In the genomic region with DNA sequence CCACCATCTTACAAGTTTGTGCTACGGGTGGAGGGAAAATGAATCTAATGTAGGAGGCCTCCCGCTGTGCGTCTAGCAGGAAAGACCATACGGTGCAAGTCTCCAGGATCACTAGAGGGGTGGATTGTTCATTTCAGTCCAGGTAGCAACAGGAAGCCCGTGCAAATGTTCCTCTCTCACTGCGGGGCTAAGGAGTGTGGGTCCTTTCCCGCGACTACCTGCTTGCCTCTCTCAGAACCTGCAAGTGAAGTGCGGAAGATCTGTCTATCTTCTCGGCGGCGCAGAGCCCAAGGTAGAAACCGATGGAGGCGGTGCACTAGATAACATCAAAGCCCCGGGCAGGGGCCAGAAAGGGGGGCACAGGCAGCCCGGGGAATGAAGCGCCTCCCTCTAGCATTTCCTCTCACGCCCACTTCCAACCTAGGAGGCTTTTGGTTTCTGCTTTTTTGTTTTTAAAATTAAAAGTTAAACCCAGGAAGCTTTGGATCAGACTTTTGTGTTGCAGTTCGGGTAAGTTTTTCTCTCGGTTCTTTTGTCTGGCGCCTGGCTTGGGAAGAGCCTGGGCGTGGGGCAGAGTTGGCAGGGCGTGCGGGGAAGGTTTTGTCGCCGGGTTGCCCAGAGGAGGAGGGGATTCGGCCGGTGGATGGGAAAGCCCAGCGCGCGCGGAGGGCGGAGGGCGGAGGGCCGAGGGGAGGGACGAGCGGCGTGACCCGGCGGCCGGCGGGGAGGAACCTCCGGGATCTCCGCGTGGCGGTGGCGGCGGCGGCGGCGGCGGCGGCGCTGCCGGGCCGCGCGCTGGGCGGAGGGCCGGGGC, we compare ENCODE assay signal across 8 cellular contexts. TPM values are rescaled to one million over a fixed set of nuclear protein-coding genes. Genes with fewer than 3 reads are reported as not detected.
DNase-seq lines count a peak whose midpoint lies in the region; ATAC-seq, FAIRE-seq and TF ChIP-seq lines count a peak whose summit lies in the region.

No MANE protein-coding gene starts in this region.

- H3K9ac ChIP-seq in keratinocyte (ENCODE audit: control insufficient read depth, extremely low read depth, insufficient read depth, low read length) = peak overlapping the region; percentile 98

- H3K79me2 ChIP-seq in keratinocyte (ENCODE audit: control insufficient read depth, insufficient read depth, low read length) = peaks cover 18% of the 10 kb centered on the region

- peak overlapping the region; percentile 69 to 77 (median 70) for H3K4me3 ChIP-seq in keratinocyte (ENCODE audit: control insufficient read depth in 2 of 3, extremely low read depth in 1 of 3, insufficient read depth in 2 of 3, low read depth in 1 of 3, low read length in 3 of 3)

- H4K20me1 ChIP-seq in keratinocyte (ENCODE audit: control insufficient read depth, extremely low read depth, insufficient read depth, low read length) = no peaks in the 10 kb centered on the region

- DNase-seq in NCI-H1417 (lab: John Stamatoyannopoulos, UW) (peak; percentile 65 to 91 (median 81)), NCI-H1417 treated with DMSO at 0.1 percent for 48 hours (lab: John Stamatoyannopoulos, UW) (no peak), NCI-H2196 (lab: John Stamatoyannopoulos, UW; ENCODE audit: unreplicated experiment) (peak; percentile 69), keratinocyte (ENCODE audit: low read depth, low spot score) (no peak)
- DNase-seq in activated CD4-positive, CD25-positive, alpha-beta regulatory T cell treated with anti-CD3 and anti-CD28 coated beads, Interleukin-2, amount 50 U/mL, for 16 hours (ENCODE audit: low read depth, low spot score) = peak; percentile 74
- DNase-seq in central memory CD4-positive, alpha-beta T cell = peak; percentile 91
- DNase-seq in stimulated activated CD4-positive, alpha-beta T cell treated with anti-CD3 and anti-CD28 coated beads, Interleukin-15, amount 100 ng/mL, for 24 hours = peak; percentile 87

- TF ChIP-seq CTCF in keratinocyte (optimal IDR thresholded peaks at IDR 0.05 in 1 of 3, IDR thresholded peaks at IDR 0.05 in 1 of 3, conservative IDR thresholded peaks at IDR 0.05 in 1 of 3; ENCODE audit: extremely low read depth in 1 of 3, insufficient read depth in 2 of 3, low read length in 3 of 3) = no peak

- H3K36me3 ChIP-seq in keratinocyte (ENCODE audit: control insufficient read depth in 2 of 2, extremely low read depth in 1 of 2, insufficient read depth in 2 of 2, low read length in 2 of 2) = no peaks in the 10 kb centered on the region

- FAIRE-seq in keratinocyte (lab: Jason Lieb, UNC) = peak; percentile 63

- H3K4me2 ChIP-seq in keratinocyte (ENCODE audit: control insufficient read depth, extremely low read depth, insufficient read depth, low read depth, low read length) = peak overlapping the region; percentile 96

- H3K9me1 ChIP-seq in keratinocyte (ENCODE audit: control insufficient read depth, extremely low read depth, insufficient read depth, low read length) = no peaks in the 10 kb centered on the region

- H2AFZ ChIP-seq in keratinocyte (ENCODE audit: control insufficient read depth, low read length) = peak overlapping the region; percentile 93

- peaks cover 14% of the 10 kb centered on the region for H3K4me1 ChIP-seq in keratinocyte (ENCODE audit: control insufficient read depth, extremely low read depth, insufficient read depth, low read length)

- H3K9me3 ChIP-seq in keratinocyte (ENCODE audit: control insufficient read depth, low read depth, low read length) = no peaks in the 10 kb centered on the region

- no peaks in the 10 kb centered on the region for H3K27me3 ChIP-seq in keratinocyte (ENCODE audit: control insufficient read depth, extremely low read depth, insufficient read depth, low read length)

- peak overlapping the region; percentile 98 for H3K27ac ChIP-seq in keratinocyte (ENCODE audit: control insufficient read depth, insufficient read depth, low read length)

- dilution Hi-C loops in keratinocyte (cut with MboI; ENCODE audit: extremely low pct_ligation_motif_present, low sequenced_read_pairs) = no loop called here

- peak; percentile 23 for ATAC-seq in HG02981 (IDR thresholded peaks at IDR 0.05; ENCODE audit: unreplicated experiment)

RNA-seq across cellular contexts. Expression of a gene that starts 3.5 kb away (rescaled TPM):
- polyA plus RNA-seq in keratinocyte = 13.7 to 18.9 TPM (median 18.8 TPM) in 3 replicates
- polyA plus RNA-seq in keratinocyte (2011; ENCODE audit: low read depth) = 27.1 TPM
- 10.4 and 13.9 TPM in 2 replicates for polyA plus RNA-seq in keratinocyte (2011; cell fraction: cytosol; rRNA removed)
- polyA plus RNA-seq in keratinocyte (2011; cell fraction: nucleus; rRNA removed) = 38.9 and 42.7 TPM in 2 replicates
- polyA plus RNA-seq in keratinocyte (2012; ENCODE audit: low replicate concordance) = 11.4 and 16.2 TPM in 2 replicates
- 30.9 to 53.7 TPM (median 48.9 TPM) in 3 replicates for polyA minus RNA-seq in keratinocyte
- polyA minus RNA-seq in keratinocyte (2011; cell fraction: cytosol; rRNA and poly(A)+ RNA removed) = 17.1 TPM
- 47.5 and 78.3 TPM in 2 replicates for polyA minus RNA-seq in keratinocyte (2011; cell fraction: nucleus; rRNA and poly(A)+ RNA removed)

Comparison
In these comparisons a context has a peak if more than half of its experiments do, and no peak if none do; other contexts are left out.
1. DNase-seq: peak in NCI-H1417 (3 of 3), NCI-H2196 (single experiment), activated CD4-positive, CD25-positive, alpha-beta regulatory T cell treated with anti-CD3 and anti-CD28 coated beads, Interleukin-2, amount 50 U/mL, for 16 hours (single experiment), central memory CD4-positive, alpha-beta T cell (single experiment) and stimulated activated CD4-positive, alpha-beta T cell treated with anti-CD3 and anti-CD28 coated beads, Interleukin-15, amount 100 ng/mL, for 24 hours (single experiment); none in NCI-H1417 treated with DMSO at 0.1 percent for 48 hours (single experiment) and keratinocyte (single experiment).